ENCODE assay signal across 12 cellular contexts in the genomic region with DNA sequence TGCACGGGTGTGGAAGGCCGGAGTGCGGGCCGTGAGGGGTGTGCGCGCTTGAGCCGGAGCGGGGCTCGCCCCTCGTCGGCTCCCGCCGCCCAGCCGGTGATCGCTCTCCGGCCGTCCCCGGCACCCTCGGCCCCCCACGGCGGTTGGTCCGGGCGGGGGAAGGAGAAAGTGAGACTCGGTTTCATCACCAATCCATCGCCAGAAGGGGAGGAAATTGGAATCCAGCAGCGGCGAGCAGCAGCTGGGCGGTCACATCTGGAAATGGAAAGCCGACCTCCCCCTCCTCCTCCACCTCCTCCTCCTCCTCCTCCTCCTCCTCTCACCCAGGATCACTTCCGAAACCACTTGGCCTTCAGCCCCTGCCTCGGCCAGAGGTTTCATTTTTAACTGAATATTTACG. TPM values are rescaled to one million over a fixed set of nuclear protein-coding genes. Genes with fewer than 3 reads are reported as not detected.
A peak's percentile ranks its signal among the peaks of the same experiment; 100 is the strongest.
DNase-seq lines count a peak whose midpoint lies in the region; ATAC-seq and TF ChIP-seq lines count a peak whose summit lies in the region.
"Not testable (repeated sequence)": the region's sequence is repeated elsewhere in the genome, so short reads cannot be mapped to it uniquely, and the experiment has no call there.
"Had no signal": no experiment of that assay in that cellular context is flagged by ENCODE, and none has a peak within 500 bp of the region (broad histone marks: within the 10 kb centered on the region; RNA-seq: fewer than 3 reads in every experiment).

No MANE protein-coding gene starts in this region.

- not testable (repeated sequence) for H3K9me3 Mint-ChIP-seq in activated CD8-positive, alpha-beta memory T cell treated with anti-CD3 and anti-CD28 coated beads, Interleukin-2, amount 10 ng/mL, durations not matched to agents 7 days and 5 days (ENCODE audit: low read depth); MCF 10A (ENCODE audit: unreplicated experiment)

- not testable (repeated sequence) for H3K27me3 Mint-ChIP-seq in activated CD8-positive, alpha-beta memory T cell treated with anti-CD3 and anti-CD28 coated beads, Interleukin-2, amount 10 ng/mL, durations not matched to agents 7 days and 5 days; MCF 10A (ENCODE audit: insufficient read depth, unreplicated experiment)

- H3K36me3 Mint-ChIP-seq in activated CD8-positive, alpha-beta memory T cell treated with anti-CD3 and anti-CD28 coated beads, Interleukin-2, amount 10 ng/mL, durations not matched to agents 7 days and 5 days; MCF 10A (ENCODE audit: insufficient read depth, unreplicated experiment): not testable (repeated sequence)

- TF ChIP-seq CTCF in BE2C (IDR thresholded peaks at IDR 0.05; ENCODE audit: low read depth, low read length); MCF 10A (IDR thresholded peaks at IDR 0.05; ENCODE audit: unreplicated experiment); cardiac muscle cell (IDR thresholded peaks at IDR 0.05; ENCODE audit: low read depth, low read length): not testable (repeated sequence)

- POLR2A ChIA-PET in MCF 10A (lab: Yijun Ruan, JAX), result not testable (repeated sequence)

- H3K4me3 Mint-ChIP-seq in activated CD8-positive, alpha-beta memory T cell treated with anti-CD3 and anti-CD28 coated beads, Interleukin-2, amount 10 ng/mL, durations not matched to agents 7 days and 5 days, result peak overlapping the region; percentile 65
- peak overlapping the region; percentile 61 for H3K4me3 Mint-ChIP-seq in MCF 10A (ENCODE audit: unreplicated experiment)

- DNase-seq in BE2C; SK-N-MC (ENCODE audit: low read depth, low spot score); MCF 10A (ENCODE audit: unreplicated experiment); cardiac muscle cell (ENCODE audit: low read depth in 1 of 2, low spot score in 1 of 2): not testable (repeated sequence)
- peak; percentile 52 for DNase-seq in activated CD8-positive, alpha-beta memory T cell treated with anti-CD3 and anti-CD28 coated beads, Interleukin-2, amount 10 ng/mL, durations not matched to agents 7 days and 5 days
- peak; percentile 20 for DNase-seq in mucosa of gallbladder (ENCODE audit: low spot score)
- peak; percentile 1 for DNase-seq in stimulated activated CD4-positive, alpha-beta T cell treated with anti-CD3 and anti-CD28 coated beads, Interleukin-12 subunit alpha, Interleukin-12 subunit beta, amount 100 ng/mL, for 4 hours

- CTCF ChIA-PET in activated CD8-positive, alpha-beta memory T cell treated with anti-CD3 and anti-CD28 coated beads, Interleukin-2, amount 10 ng/mL, durations not matched to agents 7 days and 5 days (lab: Charles Lee); MCF 10A (lab: Yijun Ruan, JAX): not testable (repeated sequence)

- H3K4me1 ChIP-seq in BE2C; HUES64 (ENCODE audit: insufficient read depth, low read length); cardiac muscle cell (ENCODE audit: low read depth): not testable (repeated sequence)

- H3K27ac ChIP-seq in HUES64 (ENCODE audit: low read depth, low read length); SK-N-MC; cardiac muscle cell: not testable (repeated sequence)

- 0% methylated on average over 11 of the region's 32 CpGs for WGBS in HUES64

- not testable (repeated sequence) for H3K36me3 ChIP-seq in BE2C; HUES64 (ENCODE audit: insufficient read depth, low read length); SK-N-MC (ENCODE audit: insufficient read depth, low read length); cardiac muscle cell

- not testable (repeated sequence) for ATAC-seq in activated CD8-positive, alpha-beta memory T cell treated with anti-CD3 and anti-CD28 coated beads, Interleukin-2, amount 10 ng/mL, durations not matched to agents 7 days and 5 days

- H3K9ac ChIP-seq in HUES64 (ENCODE audit: low read depth, low read length); SK-N-MC (ENCODE audit: insufficient read length): not testable (repeated sequence)

- H3K27ac Mint-ChIP-seq in activated CD8-positive, alpha-beta memory T cell treated with anti-CD3 and anti-CD28 coated beads, Interleukin-2, amount 10 ng/mL, durations not matched to agents 7 days and 5 days, result peak overlapping the region; percentile 77
- H3K27ac Mint-ChIP-seq in MCF 10A (ENCODE audit: low read depth, unreplicated experiment), result not testable (repeated sequence)

- H3K27me3 ChIP-seq in BE2C; HUES64 (ENCODE audit: insufficient read depth, low read length); cardiac muscle cell: not testable (repeated sequence)

- not testable (repeated sequence) for H3K9me3 ChIP-seq in BE2C; HUES64 (ENCODE audit: insufficient read depth, low read depth, low read length); SK-N-MC (ENCODE audit: low read depth, low read length); cardiac muscle cell (ENCODE audit: low read depth)

- H3K4me3 ChIP-seq in BE2C (ENCODE audit: low read depth, low read length) (peak overlapping the region; percentile 26), HUES64 (ENCODE audit: low read length) (peak overlapping the region; percentile 47), SK-N-MC (peak overlapping the region; percentile 45; the same call in 1 of the 2 replicates), cardiac muscle cell (peak overlapping the region; percentile 21)

- not testable (repeated sequence) for H3K4me1 Mint-ChIP-seq in activated CD8-positive, alpha-beta memory T cell treated with anti-CD3 and anti-CD28 coated beads, Interleukin-2, amount 10 ng/mL, durations not matched to agents 7 days and 5 days; MCF 10A (ENCODE audit: insufficient read depth, unreplicated experiment)

- intact Hi-C loops in MCF 10A (cut with micrococcal nuclease), result not testable (repeated sequence)

- BruUV-seq in MCF 10A (replicated peaks; lab: Mats Ljungman, UMichigan), result not testable (repeated sequence)

RNA-seq across cellular contexts. Expression of gene PPIAL4A, which starts 23.3 kb away (rescaled TPM):
- polyA plus RNA-seq in BE2C (2012; ENCODE audit: insufficient read depth, insufficient read length, low read depth), result 0.76 TPM
- polyA plus RNA-seq in HUES64 (2013, experiment 1 of 2), result not detected
- not detected for polyA plus RNA-seq in HUES64 (2013, experiment 2 of 2)
- not detected for total RNA-seq in activated CD8-positive, alpha-beta memory T cell treated with anti-CD3 and anti-CD28 coated beads, Interleukin-2, amount 10 ng/mL, durations not matched to agents 7 days and 5 days
- total RNA-seq in MCF 10A (2022) (not detected in 2 replicates), cardiac muscle cell (not detected in 2 replicates), mucosa of gallbladder (not detected)
- not detected in 2 replicates for polyA plus RNA-seq in cardiac muscle cell
- total RNA-seq: gastrocnemius medialis, GM23248, renal cortical epithelial cell, vagina had no signal
- polyA plus RNA-seq: GM23248 had no signal
